In the genomic region with DNA sequence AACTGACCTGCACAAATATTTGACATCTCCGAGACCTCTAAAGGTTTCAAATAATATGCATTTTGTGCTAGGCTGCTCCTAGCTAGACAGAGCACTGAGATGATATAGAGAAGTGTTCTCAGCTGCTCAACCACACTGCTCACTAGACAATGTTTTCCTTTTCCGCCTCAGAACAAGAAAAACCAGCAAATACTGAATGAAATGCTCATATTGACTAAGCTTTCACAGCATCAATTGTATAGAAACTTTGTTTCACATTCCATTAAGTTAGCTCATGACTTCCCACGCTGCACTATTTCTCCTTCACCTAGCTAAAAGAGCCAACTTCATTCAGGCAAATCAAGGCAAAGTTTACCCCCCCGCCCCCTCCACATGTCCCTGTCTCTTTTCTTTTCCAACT, we compare ENCODE assay signal across 13 cellular contexts. TPM values are rescaled to one million over a fixed set of nuclear protein-coding genes. Genes with fewer than 3 reads are reported as not detected.
DNase-seq lines count a peak whose midpoint lies in the region; ATAC-seq and TF ChIP-seq lines count a peak whose summit lies in the region.
"Had no signal": no experiment of that assay in that cellular context is flagged by ENCODE, and none has a peak within 500 bp of the region (broad histone marks: within the 10 kb centered on the region; RNA-seq: fewer than 3 reads in every experiment).

No MANE protein-coding gene starts in this region.

- no peaks in the 10 kb centered on the region for H3K4me1 ChIP-seq in mucosa of stomach (ENCODE audit: control insufficient read depth, insufficient read depth, low read length)
- no peaks in the 10 kb centered on the region for H3K4me1 ChIP-seq in upper lobe of right lung

- no peak for ATAC-seq in upper lobe of right lung
- no peak for ATAC-seq in HG02678 (IDR thresholded peaks at IDR 0.05; ENCODE audit: unreplicated experiment)
- ATAC-seq: activated naive CD8-positive, alpha-beta T cell treated with anti-CD3 and anti-CD28 coated beads, Interleukin-2, amount 50 U/mL, for 24 hours had no signal

- intact Hi-C loops in upper lobe of right lung (cut with DNase I), result no loop called here

- peak overlapping the region; percentile 32 for H3K9ac ChIP-seq in mucosa of stomach (ENCODE audit: low read length)

- H3K36me3 ChIP-seq in mucosa of stomach (ENCODE audit: control insufficient read depth, insufficient read depth, low read length) (no peaks in the 10 kb centered on the region), upper lobe of right lung (no peaks in the 10 kb centered on the region)

- no peak overlapping the region for H3K27ac ChIP-seq in upper lobe of right lung
- H3K27ac ChIP-seq: 22Rv1 had no signal

- TF ChIP-seq CTCF in epithelial cell of proximal tubule (conservative IDR thresholded peaks at IDR 0.05; ENCODE audit: low read depth, low read length), result no peak
- TF ChIP-seq CTCF in upper lobe of right lung (IDR thresholded peaks at IDR 0.05), result no peak

- H3K27me3 ChIP-seq in mucosa of stomach (ENCODE audit: control insufficient read depth, insufficient read depth, low read length) (peaks cover 15% of the 10 kb centered on the region), upper lobe of right lung (peaks cover 19% of the 10 kb centered on the region)

- H3K9me3 ChIP-seq in mucosa of stomach (ENCODE audit: control insufficient read depth, low read length), result no peaks in the 10 kb centered on the region
- H3K9me3 ChIP-seq in upper lobe of right lung, result no peaks in the 10 kb centered on the region

- DNase-seq in DMS 273 (lab: John Stamatoyannopoulos, UW; ENCODE audit: unreplicated experiment) (peak; percentile 42), DMS 273 treated with DMSO at 0.1 percent for 48 hours (lab: John Stamatoyannopoulos, UW) (no peak), epithelial cell of proximal tubule (ENCODE audit: low read depth) (no peak), upper lobe of right lung (no peak), RPMI8226 (no peak), activated T-cell treated with anti-CD3 and anti-CD28 coated beads for 4 hours (no peak)
- DNase-seq: activated B cell treated with CpG ODN at 0.5 μM for 24 hours; activated naive CD8-positive, alpha-beta T cell treated with anti-CD3 and anti-CD28 coated beads, Interleukin-2, amount 50 U/mL, for 24 hours; NCI-H748 treated with DMSO at 0.1 percent for 48 hours; stimulated activated CD4-positive, alpha-beta T cell treated with anti-CD3 and anti-CD28 coated beads, Interleukin-4, amount 100 ng/mL, for 4 hours had no signal

- peak overlapping the region; percentile 72 for H3K4me3 ChIP-seq in epithelial cell of proximal tubule (ENCODE audit: low read depth, low read length)
- H3K4me3 ChIP-seq in mucosa of stomach (ENCODE audit: low read length), result no peak overlapping the region
- H3K4me3 ChIP-seq in upper lobe of right lung, result peak overlapping the region; percentile 29

RNA-seq across cellular contexts. Expression of a gene that starts 0.7 kb away (rescaled TPM):
- total RNA-seq in epithelial cell of proximal tubule, result under 0.01 and 0.43 TPM in 2 replicates
- 9.4 TPM for total RNA-seq in upper lobe of right lung
- total RNA-seq: activated B cell treated with CpG ODN at 0.5 μM for 24 hours had no signal
